19 cellular contexts compared by ENCODE assay signal in the genomic region with DNA sequence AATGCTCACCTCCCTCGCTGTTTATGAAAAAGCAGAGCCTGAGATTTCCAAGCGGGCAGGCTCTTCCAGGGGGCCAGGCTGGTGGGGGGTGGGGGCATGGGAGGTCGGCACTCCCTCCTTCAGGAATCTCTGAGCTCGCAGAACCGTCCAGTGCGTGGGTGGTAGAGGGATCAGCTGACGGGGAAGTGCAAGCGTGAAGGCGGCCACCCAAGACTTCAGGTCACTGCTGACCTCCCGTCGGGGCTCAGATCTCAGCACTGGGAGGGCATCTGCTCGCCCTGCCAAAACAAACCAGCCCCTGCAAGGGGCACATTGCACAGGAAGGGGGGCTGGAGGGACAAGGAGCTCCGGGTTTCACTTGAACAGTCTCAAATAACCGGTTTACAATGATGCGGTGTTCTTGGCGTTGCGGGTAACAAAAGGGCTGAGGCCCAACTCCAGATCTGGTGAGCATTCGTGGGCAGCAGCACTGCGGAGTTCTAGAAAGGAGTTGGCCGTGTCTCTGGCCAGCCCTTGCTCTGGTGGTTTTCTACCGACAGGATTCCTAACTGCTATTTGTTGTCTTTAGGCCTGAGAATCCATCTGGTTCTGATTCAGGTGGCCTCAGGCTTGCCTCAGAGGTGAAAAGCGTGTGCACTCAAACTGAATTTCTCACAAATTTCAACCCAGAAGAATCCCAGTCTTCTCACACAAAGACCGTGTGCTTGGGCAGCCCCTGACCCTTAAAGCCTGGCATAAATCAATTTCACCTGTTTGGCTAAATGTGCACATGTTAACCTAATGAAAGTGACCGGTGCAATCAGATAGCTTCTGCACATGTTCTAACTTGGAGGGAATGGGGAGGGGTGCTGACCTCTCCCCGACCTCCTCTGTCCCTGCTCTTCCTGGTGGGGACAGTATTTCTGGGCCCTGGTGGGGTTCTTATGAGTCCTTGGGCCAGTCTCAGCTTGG.
A peak's percentile ranks its signal among the peaks of the same experiment; 100 is the strongest.
DNase-seq lines count a peak whose midpoint lies in the region; ATAC-seq and TF ChIP-seq lines count a peak whose summit lies in the region.
"Had no signal": no experiment of that assay in that cellular context is flagged by ENCODE, and none has a peak within 500 bp of the region (broad histone marks: within the 10 kb centered on the region; RNA-seq: fewer than 3 reads in every experiment).

No MANE protein-coding gene starts in this region.

- H3K27ac Mint-ChIP-seq in nephron progenitor cell = peak overlapping the region; percentile 96
- H3K27ac Mint-ChIP-seq: CD8-positive, alpha-beta memory T cell had no signal

- intact Hi-C loops in esophagus muscularis mucosa (cut with DNase I) (no loop called here), sciatic nerve (cut with DNase I) (no loop called here)

- no peak overlapping the region for H3K27ac ChIP-seq in esophagus muscularis mucosa (replicated peaks in 1 of 4)
- H3K27ac ChIP-seq: SK-N-MC had no signal

- H3K27me3 ChIP-seq in esophagus muscularis mucosa = peaks cover 0 to 3% (median 0%) of the 10 kb centered on the region in 4 donors

- peaks cover 71% of the 10 kb centered on the region for H3K4me1 Mint-ChIP-seq in nephron progenitor cell

- peak; percentile 36 for DNase-seq in astrocyte of the cerebellum (ENCODE audit: low read depth)
- peak; percentile 89 for DNase-seq in esophagus muscularis mucosa (ENCODE audit: extremely low spot score)
- peak; percentile 65 for DNase-seq in nephron progenitor cell
- peak; percentile 72 for DNase-seq in sciatic nerve (ENCODE audit: low spot score)
- DNase-seq in MV-4-11 (lab: John Stamatoyannopoulos, UW) = no peak
- no peak for DNase-seq in activated gamma-delta T cell (lab: John Stamatoyannopoulos, UW)
- DNase-seq: ACHN; C1 segment of cervical spinal cord; CD8-positive, alpha-beta memory T cell; NCI-H1105 treated with DMSO at 0.1 percent for 48 hours; NCI-H1694 treated with DMSO at 0.1 percent for 48 hours; NCI-H510A; NCI-H748 treated with DMSO at 0.1 percent for 48 hours; NK-92 treated with Interleukin-12 subunit alpha and Interleukin-12 subunit beta, amount 100 ng/mL, for 24 hours had no signal

- H3K4me3 Mint-ChIP-seq in nephron progenitor cell = peak overlapping the region; percentile 52
- H3K4me3 Mint-ChIP-seq: CD8-positive, alpha-beta memory T cell had no signal

- H3K4me3 ChIP-seq in astrocyte of the cerebellum (ENCODE audit: low read depth, low read length) (no peak overlapping the region), esophagus muscularis mucosa (no peak overlapping the region)
- H3K4me3 ChIP-seq: HAP-1, SK-N-MC had no signal

- 89% methylated on average over 25 of the region's 25 CpGs for WGBS in esophagus muscularis mucosa

- no peaks in the 10 kb centered on the region for H3K9me3 Mint-ChIP-seq in nephron progenitor cell
- H3K9me3 Mint-ChIP-seq: CD8-positive, alpha-beta memory T cell had no signal

- in situ Hi-C loops in astrocyte of the cerebellum (cut with HindIII; ENCODE audit: low sequenced_read_pairs) = no loop called here

- H3K36me3 Mint-ChIP-seq in nephron progenitor cell (ENCODE audit: low read depth) = no peaks in the 10 kb centered on the region
- H3K36me3 Mint-ChIP-seq: CD8-positive, alpha-beta memory T cell had no signal

- H3K36me3 ChIP-seq in esophagus muscularis mucosa = no peaks in the 10 kb centered on the region
- H3K36me3 ChIP-seq: HAP-1 had no signal

- no peaks in the 10 kb centered on the region for H3K9me3 ChIP-seq in esophagus muscularis mucosa
- H3K9me3 ChIP-seq: HAP-1 had no signal

- TF ChIP-seq CTCF in astrocyte of the cerebellum (IDR thresholded peaks at IDR 0.05; ENCODE audit: low read depth, low read length, missing control alignments) (no peak), esophagus muscularis mucosa (IDR thresholded peaks at IDR 0.05) (no peak), nephron progenitor cell (IDR thresholded peaks at IDR 0.05) (no peak)

- no peak for TF ChIP-seq EP300 in esophagus muscularis mucosa (IDR thresholded peaks at IDR 0.05)

- ATAC-seq in sciatic nerve (peak; percentile 78), HG03342 (IDR thresholded peaks at IDR 0.05; ENCODE audit: unreplicated experiment) (no peak), HG02678 (IDR thresholded peaks at IDR 0.05; ENCODE audit: unreplicated experiment) (no peak)
- ATAC-seq: Right ventricle myocardium inferior had no signal

- no peak for TF ChIP-seq POLR2A in esophagus muscularis mucosa (IDR thresholded peaks at IDR 0.05; ENCODE audit: low read depth)

- peaks cover 26% of the 10 kb centered on the region for H3K27me3 Mint-ChIP-seq in nephron progenitor cell (ENCODE audit: low read depth, poor library complexity)

- peaks cover 0 to 15% (median 12%) of the 10 kb centered on the region in 4 donors for H3K4me1 ChIP-seq in esophagus muscularis mucosa
- H3K4me1 ChIP-seq: HAP-1 had no signal

Comparison
In these comparisons a context has a peak if more than half of its experiments do, and no peak if none do; other contexts are left out.
1. DNase-seq: peak in astrocyte of the cerebellum (single experiment), esophagus muscularis mucosa (single experiment), nephron progenitor cell (single experiment) and sciatic nerve (single experiment); none in MV-4-11 (single experiment) and activated gamma-delta T cell (single experiment).